ENCODE assay signal across 13 cellular contexts in genomic region chr15:60369696-60370095, GRCh38. TPM values are rescaled to one million over a fixed set of nuclear protein-coding genes. Genes with fewer than 3 reads are reported as not detected.
DNase-seq lines count a peak whose midpoint lies in the region; ATAC-seq, FAIRE-seq and TF ChIP-seq lines count a peak whose summit lies in the region.
"Had no signal": no experiment of that assay in that cellular context is flagged by ENCODE, and none has a peak within 500 bp of the region (broad histone marks: within the 10 kb centered on the region; RNA-seq: fewer than 3 reads in every experiment).

No MANE protein-coding gene starts in this region.

- H3K79me1 ChIP-seq in mesenchymal stem cell (replicated peaks; ENCODE audit: low read length, poor library complexity, severe bottlenecking): no peaks in the 10 kb centered on the region

- no peak overlapping the region for H3K27ac ChIP-seq in K562 (ENCODE audit: extremely low read depth, low read depth, low read length)
- H3K27ac ChIP-seq in mesenchymal stem cell (ENCODE audit: low read length, poor library complexity, severe bottlenecking): peak overlapping the region; percentile 97
- H3K27ac ChIP-seq in suprapubic skin: peak overlapping the region; percentile 81
- H3K27ac ChIP-seq: C4-2B had no signal

- peaks cover 3% of the 10 kb centered on the region for H3K79me2 ChIP-seq in K562 (ENCODE audit: control insufficient read depth, insufficient read depth, low read length)

- H2AFZ ChIP-seq in K562 (ENCODE audit: low read depth, low read length): no peak overlapping the region
- H2AFZ ChIP-seq in mesenchymal stem cell (ENCODE audit: low read depth, low read length): no peak overlapping the region

- H4K20me1 ChIP-seq in K562 (replicated peaks; ENCODE audit: control insufficient read depth, insufficient read depth, low read length): no peaks in the 10 kb centered on the region

- CTCF ChIA-PET in K562 (lab: Yijun Ruan, JAX; ENCODE audit: low intra/inter-chr PET ratio): interaction anchor here (0.6 kb wide), 1 partner anchor 542 kb away, joined by 3 read pairs; no protein-coding TSS in a partner anchor

- H3K14ac ChIP-seq in mesenchymal stem cell (ENCODE audit: low read length in 2 of 2): no peak overlapping the region

- H3K4me2 ChIP-seq in K562 (ENCODE audit: insufficient read depth, low read length) (no peak overlapping the region), mesenchymal stem cell (ENCODE audit: low read length, poor library complexity, severe bottlenecking) (no peak overlapping the region)

- no peak overlapping the region for H2BK15ac ChIP-seq in mesenchymal stem cell (ENCODE audit: low read depth, poor library complexity, severe bottlenecking)

- H3K9ac ChIP-seq in K562 (ENCODE audit: insufficient read depth in 1 of 2, low read depth in 2 of 2, low read length in 2 of 2): no peak overlapping the region
- H3K9ac ChIP-seq in mesenchymal stem cell (ENCODE audit: low read length): peak overlapping the region; percentile 85

- H2BK12ac ChIP-seq in mesenchymal stem cell (ENCODE audit: low read length in 2 of 2): no peak overlapping the region

- TSS peak; percentile 10 for BruUV-seq in K562 (replicated peaks; lab: Mats Ljungman, UMichigan)

- H3K36me3 ChIP-seq in K562 (ENCODE audit: control insufficient read depth, insufficient read depth, low read length) (peaks cover 62% of the 10 kb centered on the region), mesenchymal stem cell (ENCODE audit: control insufficient read depth in 1 of 2, insufficient read depth in 2 of 2, low read depth in 1 of 2, low read length in 2 of 2) (peaks cover 5 to 65% of the 10 kb centered on the region in 2 experiments), suprapubic skin (peaks cover 1% of the 10 kb centered on the region)

- POLR2A ChIA-PET in K562 (lab: Yijun Ruan, JAX): no interaction called here

- intact Hi-C loops in K562 (cut with micrococcal nuclease): no loop called here

- no peak overlapping the region for H2AK5ac ChIP-seq in mesenchymal stem cell (ENCODE audit: low read length, severe bottlenecking)

- no peak overlapping the region for H4K8ac ChIP-seq in mesenchymal stem cell (ENCODE audit: low read length)

- no peaks in the 10 kb centered on the region for H3K9me3 ChIP-seq in K562 (replicated peaks; ENCODE audit: control insufficient read depth, insufficient read depth, low read depth, low read length)
- H3K9me3 ChIP-seq in mesenchymal stem cell (ENCODE audit: control insufficient read depth, low read length): no peaks in the 10 kb centered on the region
- H3K9me3 ChIP-seq in suprapubic skin: no peaks in the 10 kb centered on the region

- TF ChIP-seq RAD21 in K562 (CRISPR knock-in tag; conservative IDR thresholded peaks at IDR 0.05 in 1 of 2, IDR thresholded peaks at IDR 0.05 in 1 of 2): no peak

- H2BK5ac ChIP-seq in mesenchymal stem cell (ENCODE audit: low read depth, low read length, poor library complexity, severe bottlenecking): no peak overlapping the region

- H3K27me3 ChIP-seq in K562 (ENCODE audit: control insufficient read depth in 2 of 2, insufficient read depth in 2 of 2, low read length in 2 of 2): no peaks in the 10 kb centered on the region
- no peaks in the 10 kb centered on the region for H3K27me3 ChIP-seq in mesenchymal stem cell (ENCODE audit: control insufficient read depth in 1 of 2, insufficient read depth in 1 of 2, low read length in 2 of 2)
- no peaks in the 10 kb centered on the region for H3K27me3 ChIP-seq in suprapubic skin

- no peak for TF ChIP-seq EP300 in K562 (IDR thresholded peaks at IDR 0.05; ENCODE audit: low read length)
- TF ChIP-seq EP300 in suprapubic skin (IDR thresholded peaks at IDR 0.05): no peak

- no peak overlapping the region for H2BK120ac ChIP-seq in mesenchymal stem cell (ENCODE audit: low read depth, low read length)

- H3K23ac ChIP-seq in mesenchymal stem cell (ENCODE audit: low read length in 2 of 2): no peak overlapping the region

- TF ChIP-seq CTCF in K562 (IDR thresholded peaks at IDR 0.05 in 2 of 3, conservative IDR thresholded peaks at IDR 0.05 in 1 of 3; ENCODE audit: insufficient read depth in 2 of 3, low read depth in 1 of 3, low read length in 3 of 3) (no peak), suprapubic skin (IDR thresholded peaks at IDR 0.05) (no peak)

- H3K18ac ChIP-seq in mesenchymal stem cell (ENCODE audit: low read depth in 1 of 2, low read length in 2 of 2): no peak overlapping the region

- DNase-seq in NCI-H524 (lab: John Stamatoyannopoulos, UW) (peak; percentile 32 to 76), K562 (ENCODE audit: extremely low read depth in 1 of 4, low spot score in 3 of 4) (no peak), mesenchymal stem cell (no peak), suprapubic skin (ENCODE audit: low spot score in 2 of 2) (no peak)
- DNase-seq: activated CD4-positive, CD25-positive, alpha-beta regulatory T cell; activated naive CD8-positive, alpha-beta T cell treated with anti-CD3 and anti-CD28 coated beads, Interleukin-2, amount 10 ng/mL, durations not matched to agents 7 days and 5 days; erythroblast; NCI-H2171 had no signal

- 73% methylated on average over 5 of the region's 5 CpGs for WGBS in K562 (ENCODE audit: insufficient coverage, low coverage, missing lambda C conversion rate)
- WGBS in mesenchymal stem cell: 98% methylated on average over 5 of the region's 5 CpGs
- WGBS in suprapubic skin: 87% methylated on average over 5 of the region's 5 CpGs

- no peak for TF ChIP-seq POLR2A in K562 (conservative IDR thresholded peaks at IDR 0.05)
- TF ChIP-seq POLR2A in suprapubic skin (IDR thresholded peaks at IDR 0.05): no peak

- H3K4me3 ChIP-seq in K562: no peak overlapping the region
- no peak overlapping the region for H3K4me3 ChIP-seq in mesenchymal stem cell (ENCODE audit: insufficient read depth in 1 of 2, low read depth in 1 of 2, low read length in 2 of 2)
- no peak overlapping the region for H3K4me3 ChIP-seq in suprapubic skin

- no peak for FAIRE-seq in K562 (lab: Jason Lieb, UNC)
- FAIRE-seq: urothelium cell line had no signal

- H3K9me1 ChIP-seq in K562 (ENCODE audit: control insufficient read depth, insufficient read depth, low read length): no peaks in the 10 kb centered on the region

- no peak overlapping the region for H3K4ac ChIP-seq in mesenchymal stem cell (ENCODE audit: low read depth in 1 of 2, low read length in 2 of 2)

- no peaks in the 10 kb centered on the region; a peak in 1 of 5 replicates for H3K4me1 ChIP-seq in K562 (replicated peaks in 1 of 2; ENCODE audit: control insufficient read depth in 2 of 2, insufficient read depth in 2 of 2, low read length in 2 of 2)
- peaks cover 15% of the 10 kb centered on the region for H3K4me1 ChIP-seq in mesenchymal stem cell (ENCODE audit: control insufficient read depth, insufficient read depth, low read depth, low read length)
- peaks cover 62% of the 10 kb centered on the region for H3K4me1 ChIP-seq in suprapubic skin

- ATAC-seq in K562: no peak
- no peak for ATAC-seq in HG03354 (IDR thresholded peaks at IDR 0.05; ENCODE audit: poor library complexity, severe bottlenecking, unreplicated experiment)
- ATAC-seq in GM19035 (IDR thresholded peaks at IDR 0.05; ENCODE audit: unreplicated experiment): no peak
- ATAC-seq in GM21529 (IDR thresholded peaks at IDR 0.05; ENCODE audit: unreplicated experiment): no peak

- no peak overlapping the region for H4K91ac ChIP-seq in mesenchymal stem cell (ENCODE audit: low read length)

- in situ Hi-C loops in K562 (cut with MboI): no loop called here

TF ChIP-seq in K562, 482 proteins besides CTCF, POLR2A, EP300 and RAD21 (continues in another document):
- TF ChIP-seq KAT8 (IDR thresholded peaks at IDR 0.05; ENCODE audit: low read depth) (no peak), CREB3L1 (IDR thresholded peaks at IDR 0.05; ENCODE audit: borderline replicate concordance, low read depth) (no peak), SRSF9 (IDR thresholded peaks at IDR 0.05; ENCODE audit: borderline replicate concordance, low read depth, low read length) (no peak), TAL1 (IDR thresholded peaks at IDR 0.05) (no peak)

RNA-seq across cellular contexts. Expression of gene ANXA2, which starts 28.1 kb away (rescaled TPM):
- 164 and 212 TPM in 2 replicates for total RNA-seq in K562 (2011; cell fraction: chromatin; rRNA removed; ENCODE audit: low replicate concordance)
- 137 and 142 TPM in 2 replicates for total RNA-seq in K562 (2011; cell fraction: nucleolus; rRNA removed)
- total RNA-seq in K562 (2011; cell fraction: nucleoplasm; rRNA removed): 205 and 289 TPM in 2 replicates
- 348 and 357 TPM in 2 replicates for total RNA-seq in K562 (2014; rRNA removed)
- 452 and 478 TPM in 2 replicates for total RNA-seq in K562 (2014; rRNA removed; fragmentation: Illumina TruSeq; extraction: Trizol)
- total RNA-seq in K562 (2015; rRNA removed; fragmentation: Illumina TruSeq; extraction: Trizol): 361 and 377 TPM in 2 replicates
- total RNA-seq in K562 (2021): 298 and 301 TPM in 2 replicates
- polyA plus RNA-seq in K562 (2011; rRNA removed): 505 and 549 TPM in 2 replicates
- polyA plus RNA-seq in K562 (2011; cell fraction: cytosol; rRNA removed): 382 and 535 TPM in 2 replicates
- 156 and 264 TPM in 2 replicates for polyA plus RNA-seq in K562 (2011; cell fraction: nucleus; rRNA removed)
- 225 and 402 TPM in 2 replicates for polyA plus RNA-seq in K562 (2012)
- polyA plus RNA-seq in K562 (2014; fragmentation: Illumina TruSeq; extraction: Trizol): 545 and 579 TPM in 2 replicates
- polyA plus RNA-seq in K562 (2014; fragmentation: Nextera tagmentation; extraction: Ambion mirVana): 1,000 to 10,000 TPM in 1 of 2 experiments, 100 to 1,000 TPM in 1; 826 to 1,102 TPM
- 451 and 471 TPM in 2 replicates for polyA plus RNA-seq in K562 (2014; rRNA removed)
- polyA minus RNA-seq in K562 (2011; rRNA and poly(A)+ RNA removed): 663 and 682 TPM in 2 replicates
- 189 and 192 TPM in 2 replicates for polyA minus RNA-seq in K562 (2011; cell fraction: cytosol; rRNA and poly(A)+ RNA removed)
- polyA minus RNA-seq in K562 (2011; cell fraction: nucleus; rRNA and poly(A)+ RNA removed): 71.9 and 132 TPM in 2 replicates
- 2,051 TPM for polyA plus RNA-seq in mesenchymal stem cell (2013, experiment 1 of 2)
- polyA plus RNA-seq in mesenchymal stem cell (2013, experiment 2 of 2): 2,053 TPM
- total RNA-seq in suprapubic skin: 1,000 to 10,000 TPM; 1,379 to 1,734 (median 1,554) TPM

Comparison
In these comparisons a context has a peak if more than half of its experiments do, and no peak if none do; other contexts are left out.
1. DNase-seq: peak in NCI-H524 (2 of 2); none in K562 (0 of 4), mesenchymal stem cell (single experiment) and suprapubic skin (0 of 2).